ENCODE assay signal across 30 cellular contexts in the genomic region with DNA sequence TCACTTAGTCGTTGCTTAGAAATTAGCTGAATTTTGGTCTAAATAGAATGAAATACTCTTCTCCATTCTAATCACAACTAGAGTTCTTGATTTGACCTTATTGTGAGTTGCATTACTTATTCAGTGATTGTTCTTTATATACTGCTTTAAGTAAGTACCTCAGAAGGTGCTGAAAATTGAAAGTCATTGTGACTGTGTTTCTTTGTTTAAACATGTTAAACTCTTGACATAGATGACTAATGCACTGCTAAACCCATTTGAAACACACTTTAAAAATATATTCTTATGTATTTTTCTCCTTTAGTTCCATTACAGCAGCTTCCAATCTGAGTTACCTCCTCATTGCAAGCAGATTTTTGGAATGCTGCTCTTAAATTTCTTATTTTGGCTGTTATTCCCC. TPM values are rescaled to one million over a fixed set of nuclear protein-coding genes. Genes with fewer than 3 reads are reported as not detected.
"Had no signal": no experiment of that assay in that cellular context is flagged by ENCODE, and none has a peak within 500 bp of the region (broad histone marks: within the 10 kb centered on the region; RNA-seq: fewer than 3 reads in every experiment).

No MANE protein-coding gene starts in this region.

- H3K4me3 Mint-ChIP-seq: activated B cell treated with CpG ODN at 0.5 μM for 24 hours; activated CD4-positive, alpha-beta T cell treated with anti-CD3 and anti-CD28 coated beads, Interleukin-2, amount 10 ng/mL, durations not matched to agents 24 days and 14 days; activated CD8-positive, alpha-beta memory T cell treated with anti-CD3 and anti-CD28 coated beads, Interleukin-2, amount 10 ng/mL, durations not matched to agents 7 days and 5 days; activated naive CD8-positive, alpha-beta T cell treated with anti-CD3 and anti-CD28 coated beads for 36 hours; activated T-cell treated with anti-CD3 and anti-CD28 coated beads, Interleukin-2, amount 50 U/mL, for 24 hours; T-cell had no signal

- H3K9ac ChIP-seq: KMS-11 had no signal

- H3K27me3 ChIP-seq: brain microvascular endothelial cell had no signal

- H3K4me1 Mint-ChIP-seq: activated B cell treated with CpG ODN at 0.5 μM for 24 hours; activated CD4-positive, alpha-beta T cell treated with anti-CD3 and anti-CD28 coated beads, Interleukin-2, amount 10 ng/mL, durations not matched to agents 24 days and 14 days; activated CD8-positive, alpha-beta memory T cell treated with anti-CD3 and anti-CD28 coated beads, Interleukin-2, amount 10 ng/mL, durations not matched to agents 7 days and 5 days; activated naive CD8-positive, alpha-beta T cell treated with anti-CD3 and anti-CD28 coated beads for 36 hours; T-cell had no signal

- H3K27ac ChIP-seq: brain microvascular endothelial cell, KMS-11, SK-N-MC had no signal

- H3K4me3 ChIP-seq: SK-N-MC had no signal

- H3K4me2 ChIP-seq: KMS-11 had no signal

- DNase-seq: activated B cell treated with CpG ODN at 0.5 μM for 24 hours; activated CD4-positive, alpha-beta T cell treated with anti-CD3 and anti-CD28 coated beads for 1 hour; activated CD4-positive, alpha-beta T cell treated with anti-CD3 and anti-CD28 coated beads, Interleukin-2, amount 10 ng/mL, durations not matched to agents 24 days and 14 days; activated CD4-positive, alpha-beta T cell treated with anti-CD3 and anti-CD28 coated beads, Interleukin-2, amount 50 U/mL, for 48 hours; activated CD8-positive, alpha-beta memory T cell treated with anti-CD3 and anti-CD28 coated beads, Interleukin-2, amount 10 ng/mL, durations not matched to agents 7 days and 5 days; activated effector memory CD4-positive, alpha-beta T cell treated with anti-CD3 and anti-CD28 coated beads, Interleukin-2, amount 50 U/mL, for 16 hours; activated naive CD4-positive, alpha-beta T cell treated with Interleukin-2 at 50 U/mL for 16 hours; activated naive CD8-positive, alpha-beta T cell treated with anti-CD3 and anti-CD28 coated beads for 36 hours; activated T-cell treated with anti-CD3 and anti-CD28 coated beads, Interleukin-2, amount 50 U/mL, for 24 hours; brain microvascular endothelial cell; cerebellar nuclear complex; MM.1S; NCI-H1105; NCI-H1436 treated with DMSO at 0.1 percent for 48 hours; NCI-H187; NCI-H2081; NCI-H2171 treated with DMSO at 0.1 percent for 48 hours; NCI-H226; NCI-H510A; NCI-H526 treated with DMSO at 0.1 percent for 48 hours; NCI-H82; RPMI8226; T-cell; T-helper 2 cell; T1000 had no signal

- H3K36me3 Mint-ChIP-seq: activated CD8-positive, alpha-beta memory T cell treated with anti-CD3 and anti-CD28 coated beads, Interleukin-2, amount 10 ng/mL, durations not matched to agents 7 days and 5 days; activated naive CD8-positive, alpha-beta T cell treated with anti-CD3 and anti-CD28 coated beads for 36 hours; T-cell had no signal

- H3K27ac Mint-ChIP-seq: activated B cell treated with CpG ODN at 0.5 μM for 24 hours; activated CD4-positive, alpha-beta T cell treated with anti-CD3 and anti-CD28 coated beads, Interleukin-2, amount 10 ng/mL, durations not matched to agents 24 days and 14 days; activated CD8-positive, alpha-beta memory T cell treated with anti-CD3 and anti-CD28 coated beads, Interleukin-2, amount 10 ng/mL, durations not matched to agents 7 days and 5 days; activated naive CD8-positive, alpha-beta T cell treated with anti-CD3 and anti-CD28 coated beads for 36 hours; activated T-cell treated with anti-CD3 and anti-CD28 coated beads, Interleukin-2, amount 50 U/mL, for 24 hours; T-cell had no signal

- H3K36me3 ChIP-seq: brain microvascular endothelial cell had no signal

- H3K27me3 Mint-ChIP-seq: activated naive CD8-positive, alpha-beta T cell treated with anti-CD3 and anti-CD28 coated beads for 36 hours had no signal

- H3K9me3 Mint-ChIP-seq: activated B cell treated with CpG ODN at 0.5 μM for 24 hours; activated CD4-positive, alpha-beta T cell treated with anti-CD3 and anti-CD28 coated beads, Interleukin-2, amount 10 ng/mL, durations not matched to agents 24 days and 14 days; activated T-cell treated with anti-CD3 and anti-CD28 coated beads, Interleukin-2, amount 50 U/mL, for 24 hours; T-cell had no signal

- ATAC-seq: activated CD8-positive, alpha-beta memory T cell treated with anti-CD3 and anti-CD28 coated beads, Interleukin-2, amount 10 ng/mL, durations not matched to agents 7 days and 5 days; Panc1; Right ventricle myocardium inferior; T-cell had no signal

RNA-seq across cellular contexts. Expression of a gene that starts 9.1 kb away (rescaled TPM):
- total RNA-seq: activated B cell treated with CpG ODN at 0.5 μM for 24 hours; activated CD4-positive, alpha-beta T cell treated with anti-CD3 and anti-CD28 coated beads, Interleukin-2, amount 10 ng/mL, durations not matched to agents 24 days and 14 days; activated CD8-positive, alpha-beta memory T cell treated with anti-CD3 and anti-CD28 coated beads, Interleukin-2, amount 10 ng/mL, durations not matched to agents 7 days and 5 days; OCI-LY7 had no signal
